Comparison of ENCODE assay signal across 1 cellular context in the genomic region with DNA sequence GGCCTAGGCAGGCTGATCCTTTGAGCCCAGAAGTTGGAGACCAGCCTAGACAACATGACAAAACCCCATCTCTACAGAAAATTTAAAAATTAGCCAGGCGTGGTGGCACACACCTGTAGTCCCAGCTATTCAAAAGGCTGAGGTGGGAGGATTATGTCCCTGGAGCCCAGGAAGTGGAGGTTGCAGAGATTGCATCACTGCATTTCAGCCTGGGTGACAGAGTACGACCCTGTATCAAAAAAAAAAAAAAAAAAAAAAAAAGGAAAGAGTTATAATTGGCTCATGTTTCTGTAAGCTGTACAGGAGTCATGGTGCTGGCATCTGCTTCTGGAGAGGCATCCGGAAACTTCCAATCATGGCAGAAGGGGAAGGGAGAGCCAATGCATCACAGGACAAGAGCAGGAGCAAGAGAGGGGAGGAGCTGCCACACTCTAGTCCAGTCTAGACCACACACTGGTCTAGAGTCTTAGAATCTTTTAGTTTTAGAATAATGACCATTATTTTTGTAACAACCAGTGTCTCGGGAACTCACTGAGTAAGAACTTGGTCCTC.
A peak's percentile ranks its signal among the peaks of the same experiment; 100 is the strongest.
TF ChIP-seq lines count a peak whose summit lies in the region.

No MANE protein-coding gene starts in this region.

TF ChIP-seq in IMR-90, 13 proteins besides CTCF, POLR2A, EP300 and RAD21:
- TF ChIP-seq SMC3 (IDR thresholded peaks at IDR 0.05; ENCODE audit: low read depth, low read length) (no peak), RCOR1 (IDR thresholded peaks at IDR 0.05; ENCODE audit: insufficient replicate concordance, low read length) (peak; percentile 29), CEBPB (IDR thresholded peaks at IDR 0.05; ENCODE audit: low read depth, low read length) (peak; percentile 88)
